ENCODE assay signal across 8 cellular contexts in the genomic region with DNA sequence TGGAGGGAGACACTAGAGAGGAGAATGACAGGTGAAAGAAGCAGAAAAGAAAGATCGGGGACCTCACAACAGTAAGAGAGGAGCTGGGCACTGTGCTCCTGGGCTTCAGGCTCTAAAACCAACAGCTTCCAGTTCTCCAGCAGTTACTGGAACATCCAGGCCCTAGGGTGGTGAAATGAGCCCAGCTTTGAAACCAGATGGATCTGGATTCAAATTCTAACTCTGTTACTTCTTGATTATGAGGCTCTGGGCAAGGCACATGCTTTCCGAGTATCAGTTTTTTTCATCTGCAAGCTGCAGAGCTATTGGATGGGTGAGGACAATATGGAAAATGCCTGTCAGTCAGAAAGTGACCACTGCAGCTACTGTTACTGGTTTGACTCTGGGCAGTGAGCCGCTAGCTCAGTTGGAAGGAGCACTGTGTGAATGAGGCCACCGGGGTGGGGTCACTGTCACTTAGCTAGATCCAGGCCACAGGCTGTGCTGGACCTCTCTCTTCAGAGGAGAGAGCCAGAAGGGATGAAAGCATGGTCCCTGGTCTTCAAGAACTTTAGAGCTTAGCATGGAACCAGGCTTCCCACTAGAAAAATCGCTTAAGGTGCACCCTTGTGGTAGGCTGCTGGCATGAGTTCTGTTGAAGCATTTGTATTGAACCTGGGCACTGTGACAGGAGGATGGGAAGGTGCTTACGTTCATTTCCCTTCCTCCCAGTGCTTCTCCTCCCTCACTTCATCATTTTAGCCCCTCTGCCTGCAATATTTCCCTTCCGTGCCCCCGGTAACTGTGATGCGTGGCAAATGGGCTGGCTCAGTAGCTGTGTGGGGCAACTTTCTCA. TPM values are rescaled to one million over a fixed set of nuclear protein-coding genes. Genes with fewer than 3 reads are reported as not detected.
DNase-seq lines count a peak whose midpoint lies in the region; ATAC-seq and TF ChIP-seq lines count a peak whose summit lies in the region.

No MANE protein-coding gene starts in this region.

- H3K4me2 ChIP-seq in GM23338 = peak overlapping the region; percentile 67

- peaks cover 17% of the 10 kb centered on the region for H3F3A ChIP-seq in GM23338 (replicated peaks; ENCODE audit: low read depth)

- H3K27me3 ChIP-seq in GM23338 (ENCODE audit: insufficient read depth) (no peaks in the 10 kb centered on the region), left lung (no peaks in the 10 kb centered on the region)

- no peaks in the 10 kb centered on the region for H3K9me3 ChIP-seq in left lung

- H3K36me3 Mint-ChIP-seq in GM23338 (ENCODE audit: low read depth) = peaks cover 37% of the 10 kb centered on the region
- peaks cover 15% of the 10 kb centered on the region for H3K36me3 Mint-ChIP-seq in activated naive CD8-positive, alpha-beta T cell treated with anti-CD3 and anti-CD28 coated beads, Interleukin-2, amount 50 U/mL, for 24 hours (ENCODE audit: low read depth)

- peaks cover 49% of the 10 kb centered on the region for H3K4me1 Mint-ChIP-seq in GM23338
- H3K4me1 Mint-ChIP-seq in activated naive CD8-positive, alpha-beta T cell treated with anti-CD3 and anti-CD28 coated beads, Interleukin-2, amount 50 U/mL, for 24 hours = peaks cover 71% of the 10 kb centered on the region

- intact Hi-C loops in left lung (cut with DNase I) = loop anchor here in 1 of 2 donors (10.0 kb wide), 1 partner anchor 197 kb away; no protein-coding TSS in a partner anchor

- 0 out of 2 replicates have a peak, but pooled peaks cover 4% of the 10 kb centered on the region for H4K20me1 ChIP-seq in GM23338 (replicated peaks; ENCODE audit: insufficient read depth)

- H3K9me3 Mint-ChIP-seq in GM23338 = no peaks in the 10 kb centered on the region
- no peaks in the 10 kb centered on the region for H3K9me3 Mint-ChIP-seq in activated naive CD8-positive, alpha-beta T cell treated with anti-CD3 and anti-CD28 coated beads, Interleukin-2, amount 50 U/mL, for 24 hours

- peak overlapping the region; percentile 8; the same call in 1 of the 2 replicates for H2AFZ ChIP-seq in GM23338

- H3K27me3 Mint-ChIP-seq in GM23338 (ENCODE audit: insufficient read depth, low read depth, poor library complexity) = peaks cover 10% of the 10 kb centered on the region
- no peaks in the 10 kb centered on the region for H3K27me3 Mint-ChIP-seq in activated naive CD8-positive, alpha-beta T cell treated with anti-CD3 and anti-CD28 coated beads, Interleukin-2, amount 50 U/mL, for 24 hours

- H3K27ac ChIP-seq in GM23338 (ENCODE audit: low read depth) (peak overlapping the region; percentile 96), left lung (peak overlapping the region; percentile 89 to 95), urinary bladder (ENCODE audit: low read depth) (peak overlapping the region; percentile 86)

- peak overlapping the region; percentile 66 for H3K4me3 Mint-ChIP-seq in GM23338
- H3K4me3 Mint-ChIP-seq in activated naive CD8-positive, alpha-beta T cell treated with anti-CD3 and anti-CD28 coated beads, Interleukin-2, amount 50 U/mL, for 24 hours = no peak overlapping the region

- no peaks in the 10 kb centered on the region for H3K79me2 ChIP-seq in GM23338 (replicated peaks; ENCODE audit: insufficient read depth)

- WGBS in urinary bladder = 58% methylated on average over 9 of the region's 9 CpGs

- H3K4me3 ChIP-seq in GM23338 = peak overlapping the region; percentile 55
- H3K4me3 ChIP-seq in left lung = peak overlapping the region in 1 of 2 donors; percentile 18
- no peak overlapping the region for H3K4me3 ChIP-seq in urinary bladder (ENCODE audit: low read depth, low read length)

- H3K4me1 ChIP-seq in GM23338 (ENCODE audit: insufficient read depth) (peaks cover 26% of the 10 kb centered on the region), left lung (peaks cover 12 to 88% of the 10 kb centered on the region in 2 donors), urinary bladder (ENCODE audit: insufficient read depth) (no peaks in the 10 kb centered on the region)

- peak; percentile 17 for ATAC-seq in GM23338
- ATAC-seq in activated naive CD8-positive, alpha-beta T cell treated with anti-CD3 and anti-CD28 coated beads, Interleukin-2, amount 50 U/mL, for 24 hours = no peak
- no peak for ATAC-seq in left lung

- TF ChIP-seq CTCF in GM23338 (conservative IDR thresholded peaks at IDR 0.05; ENCODE audit: low read depth in 2 of 2) (peak; percentile 20 to 31), left lung (IDR thresholded peaks at IDR 0.05) (no peak)

- H3K9me2 ChIP-seq in GM23338 (ENCODE audit: insufficient read depth) = no peaks in the 10 kb centered on the region; the same call in 1 of the 2 replicates

- peak; percentile 24 for DNase-seq in Ammon's horn (ENCODE audit: low spot score)
- DNase-seq in GM23338 (ENCODE audit: low spot score) = peak; percentile 44
- DNase-seq in activated naive CD8-positive, alpha-beta T cell treated with anti-CD3 and anti-CD28 coated beads, Interleukin-2, amount 50 U/mL, for 24 hours = no peak
- DNase-seq in left lung = no peak
- DNase-seq in KG1 (lab: John Stamatoyannopoulos, UW) = no peak
- no peak for DNase-seq in activated CD4-positive, alpha-beta T cell treated with anti-CD3 and anti-CD28 coated beads, Interleukin-2, amount 50 U/mL, for 1 hour
- DNase-seq in T1000 (lab: John Stamatoyannopoulos, UW) = no peak

- H3K36me3 ChIP-seq in GM23338 (ENCODE audit: insufficient read depth) (peaks cover 10% of the 10 kb centered on the region), left lung (peaks cover 0 to 30% of the 10 kb centered on the region in 2 donors), urinary bladder (ENCODE audit: insufficient read depth) (no peaks in the 10 kb centered on the region)

- peak overlapping the region; percentile 99 for H3K27ac Mint-ChIP-seq in GM23338
- H3K27ac Mint-ChIP-seq in activated naive CD8-positive, alpha-beta T cell treated with anti-CD3 and anti-CD28 coated beads, Interleukin-2, amount 50 U/mL, for 24 hours = peak overlapping the region; percentile 56

TF ChIP-seq in GM23338, 12 proteins besides CTCF, POLR2A, EP300 and RAD21 (continues in another document):
- TF ChIP-seq, protein P1, sequence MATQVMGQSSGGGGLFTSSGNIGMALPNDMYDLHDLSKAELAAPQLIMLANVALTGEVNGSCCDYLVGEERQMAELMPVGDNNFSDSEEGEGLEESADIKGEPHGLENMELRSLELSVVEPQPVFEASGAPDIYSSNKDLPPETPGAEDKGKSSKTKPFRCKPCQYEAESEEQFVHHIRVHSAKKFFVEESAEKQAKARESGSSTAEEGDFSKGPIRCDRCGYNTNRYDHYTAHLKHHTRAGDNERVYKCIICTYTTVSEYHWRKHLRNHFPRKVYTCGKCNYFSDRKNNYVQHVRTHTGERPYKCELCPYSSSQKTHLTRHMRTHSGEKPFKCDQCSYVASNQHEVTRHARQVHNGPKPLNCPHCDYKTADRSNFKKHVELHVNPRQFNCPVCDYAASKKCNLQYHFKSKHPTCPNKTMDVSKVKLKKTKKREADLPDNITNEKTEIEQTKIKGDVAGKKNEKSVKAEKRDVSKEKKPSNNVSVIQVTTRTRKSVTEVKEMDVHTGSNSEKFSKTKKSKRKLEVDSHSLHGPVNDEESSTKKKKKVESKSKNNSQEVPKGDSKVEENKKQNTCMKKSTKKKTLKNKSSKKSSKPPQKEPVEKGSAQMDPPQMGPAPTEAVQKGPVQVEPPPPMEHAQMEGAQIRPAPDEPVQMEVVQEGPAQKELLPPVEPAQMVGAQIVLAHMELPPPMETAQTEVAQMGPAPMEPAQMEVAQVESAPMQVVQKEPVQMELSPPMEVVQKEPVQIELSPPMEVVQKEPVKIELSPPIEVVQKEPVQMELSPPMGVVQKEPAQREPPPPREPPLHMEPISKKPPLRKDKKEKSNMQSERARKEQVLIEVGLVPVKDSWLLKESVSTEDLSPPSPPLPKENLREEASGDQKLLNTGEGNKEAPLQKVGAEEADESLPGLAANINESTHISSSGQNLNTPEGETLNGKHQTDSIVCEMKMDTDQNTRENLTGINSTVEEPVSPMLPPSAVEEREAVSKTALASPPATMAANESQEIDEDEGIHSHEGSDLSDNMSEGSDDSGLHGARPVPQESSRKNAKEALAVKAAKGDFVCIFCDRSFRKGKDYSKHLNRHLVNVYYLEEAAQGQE (IDR thresholded peaks at IDR 0.05; ENCODE audit: unreplicated experiment) = no peak

RNA-seq across cellular contexts. Expression of a gene that starts 12.2 kb away (rescaled TPM):
- 26.3 and 34.3 TPM in 2 replicates for total RNA-seq in GM23338 (2014; rRNA removed; shearing (Covaris generic))
- 33.1 and 36.7 TPM in 2 replicates for polyA plus RNA-seq in GM23338 (2016; fragmentation: Nextera tagmentation; extraction: Ambion mirVana)
- 10 to 100 TPM; 35.3 to 51.2 TPM for total RNA-seq in left lung
- 49.9 TPM for total RNA-seq in urinary bladder
- 207 TPM for polyA plus RNA-seq in urinary bladder

Comparison
In these comparisons a context has a peak if more than half of its experiments do, and no peak if none do; other contexts are left out.
1. DNase-seq: peak in Ammon's horn (single experiment) and GM23338 (single experiment); none in activated naive CD8-positive, alpha-beta T cell treated with anti-CD3 and anti-CD28 coated beads, Interleukin-2, amount 50 U/mL, for 24 hours (single experiment), left lung (0 of 2), KG1 (single experiment), activated CD4-positive, alpha-beta T cell treated with anti-CD3 and anti-CD28 coated beads, Interleukin-2, amount 50 U/mL, for 1 hour (single experiment) and T1000 (single experiment).
2. CTCF ChIP-seq: peak in GM23338 (2 of 2); none in left lung (0 of 2).
3. Peak in every context shown above with its lines, with median percentiles within 50 percentile points of each other: H3K27ac ChIP-seq.